Comparison of ENCODE assay signal across 8 cellular contexts in genomic region chr1:84505167-84506001, GRCh38. TPM values are rescaled to one million over a fixed set of nuclear protein-coding genes. Genes with fewer than 3 reads are reported as not detected.
DNase-seq lines count a peak whose midpoint lies in the region; ATAC-seq and TF ChIP-seq lines count a peak whose summit lies in the region.

No MANE protein-coding gene starts in this region.

- DNase-seq in activated T-cell treated with anti-CD3 and anti-CD28 coated beads, Interleukin-2, amount 50 U/mL, for 72 hours = no peak
- DNase-seq in activated T-cell treated with anti-CD3 and anti-CD28 coated beads for 4 hours = no peak
- DNase-seq in H7 = peak; percentile 86
- DNase-seq in Karpas-422 = peak; percentile 61
- peak; percentile 87 for DNase-seq in SK-N-SH
- DNase-seq in endodermal cell = no peak
- DNase-seq in mesothelial cell of epicardium (ENCODE audit: low spot score in 2 of 2, unreplicated experiment in 2 of 2) = no peak
- no peak for DNase-seq in upper lobe of left lung

- TF ChIP-seq EP300 in SK-N-SH (IDR thresholded peaks at IDR 0.05; ENCODE audit: borderline replicate concordance in 1 of 2, low read depth in 1 of 2, low read length in 1 of 2) (no peak), upper lobe of left lung (IDR thresholded peaks at IDR 0.05) (no peak)

- peak overlapping the region; percentile 94 for H3K4me3 ChIP-seq in H7 (ENCODE audit: insufficient read depth, low read depth, low read length)
- peak overlapping the region; percentile 86 for H3K4me3 ChIP-seq in Karpas-422 (ENCODE audit: low read length)
- peak overlapping the region; percentile 71 to 81 for H3K4me3 ChIP-seq in SK-N-SH (ENCODE audit: low read depth in 2 of 2, low read length in 1 of 2)
- peak overlapping the region; percentile 100 for H3K4me3 ChIP-seq in endodermal cell (ENCODE audit: low read length)
- peak overlapping the region; percentile 48 to 76 (median 58) for H3K4me3 ChIP-seq in upper lobe of left lung

- peaks cover 12 to 17% of the 10 kb centered on the region in 2 donors for H3K36me3 Mint-ChIP-seq in activated T-cell treated with anti-CD3 and anti-CD28 coated beads, Interleukin-2, amount 50 U/mL, for 72 hours (ENCODE audit: insufficient read depth in 2 of 2)
- peaks cover 23% of the 10 kb centered on the region for H3K36me3 Mint-ChIP-seq in endodermal cell (ENCODE audit: low read depth)
- peaks cover 17% of the 10 kb centered on the region for H3K36me3 Mint-ChIP-seq in mesothelial cell of epicardium

- no peaks in the 10 kb centered on the region for H3K27me3 Mint-ChIP-seq in activated T-cell treated with anti-CD3 and anti-CD28 coated beads, Interleukin-2, amount 50 U/mL, for 72 hours (ENCODE audit: low read depth)
- H3K27me3 Mint-ChIP-seq in endodermal cell (ENCODE audit: insufficient read depth) = peaks cover 2% of the 10 kb centered on the region
- H3K27me3 Mint-ChIP-seq in mesothelial cell of epicardium (ENCODE audit: low read depth) = no peaks in the 10 kb centered on the region

- peak overlapping the region; percentile 95 to 100 for H3K4me3 Mint-ChIP-seq in activated T-cell treated with anti-CD3 and anti-CD28 coated beads, Interleukin-2, amount 50 U/mL, for 72 hours
- peak overlapping the region; percentile 86 for H3K4me3 Mint-ChIP-seq in endodermal cell
- H3K4me3 Mint-ChIP-seq in mesothelial cell of epicardium = peak overlapping the region; percentile 96

- H3K9me2 ChIP-seq in Karpas-422 (replicated peaks; ENCODE audit: insufficient read depth, low read length) (no peaks in the 10 kb centered on the region), SK-N-SH (no peaks in the 10 kb centered on the region)

- CTCF ChIA-PET in SK-N-SH (lab: Yijun Ruan, JAX) = interaction anchor here (1.1 to 4.2 kb wide), 4 partner anchors 54 to 423 kb away, joined by 3 to 28 read pairs (median 3); no protein-coding TSS in a partner anchor

- no peak for TF ChIP-seq CTCF in SK-N-SH (IDR thresholded peaks at IDR 0.05)
- peak; percentile 16 for TF ChIP-seq CTCF in endodermal cell (conservative IDR thresholded peaks at IDR 0.05)
- no peak for TF ChIP-seq CTCF in mesothelial cell of epicardium (IDR thresholded peaks at IDR 0.05; ENCODE audit: unreplicated experiment)
- peak in 2 of 6 experiments; percentile 4 to 7 for TF ChIP-seq CTCF in upper lobe of left lung (IDR thresholded peaks at IDR 0.05)

- H3K79me2 ChIP-seq in Karpas-422 (ENCODE audit: low read length) (peaks cover 53% of the 10 kb centered on the region), SK-N-SH (ENCODE audit: insufficient read depth) (peaks cover 68% of the 10 kb centered on the region)

- peaks cover 3% of the 10 kb centered on the region for H3F3A ChIP-seq in SK-N-SH (replicated peaks; ENCODE audit: insufficient read depth)

- H3K27ac Mint-ChIP-seq in activated T-cell treated with anti-CD3 and anti-CD28 coated beads, Interleukin-2, amount 50 U/mL, for 72 hours = peak overlapping the region; percentile 100
- H3K27ac Mint-ChIP-seq in endodermal cell (peak overlapping the region; percentile 97), mesothelial cell of epicardium (peak overlapping the region; percentile 99)

- H3K4me2 ChIP-seq in Karpas-422 (ENCODE audit: low read depth, low read length, poor library complexity, severe bottlenecking) = peak overlapping the region; percentile 90
- H3K4me2 ChIP-seq in SK-N-SH = peak overlapping the region; percentile 86

- peak in 1 of 4 donors; percentile 14 for TF ChIP-seq POLR2A in upper lobe of left lung (IDR thresholded peaks at IDR 0.05)

- H3K27ac ChIP-seq in Karpas-422 (ENCODE audit: low read length) (peak overlapping the region; percentile 74), SK-N-SH (ENCODE audit: low read depth in 2 of 2, low read length in 1 of 2) (peak overlapping the region; percentile 94 to 99), endodermal cell (ENCODE audit: low read depth, low read length) (peak overlapping the region; percentile 92), upper lobe of left lung (peak overlapping the region; percentile 94 to 96 (median 95))

- POLR2A ChIA-PET in SK-N-SH (lab: Yijun Ruan, JAX) = interaction anchor here (0.7 to 1.9 kb wide), 10 partner anchors 25 to 341 kb away, joined by 3 to 12 read pairs (median 4); partner anchors contain the start of gene CTBS

- H3K9me3 Mint-ChIP-seq in activated T-cell treated with anti-CD3 and anti-CD28 coated beads, Interleukin-2, amount 50 U/mL, for 72 hours = no peaks in the 10 kb centered on the region
- H3K9me3 Mint-ChIP-seq in endodermal cell = peaks cover 12% of the 10 kb centered on the region
- peaks cover 16% of the 10 kb centered on the region for H3K9me3 Mint-ChIP-seq in mesothelial cell of epicardium

- H3K27me3 ChIP-seq in H7 (ENCODE audit: control insufficient read depth, insufficient read depth, low read length) = no peaks in the 10 kb centered on the region; the same call in 1 of the 2 replicates
- no peaks in the 10 kb centered on the region for H3K27me3 ChIP-seq in Karpas-422 (ENCODE audit: low read length)
- no peaks in the 10 kb centered on the region for H3K27me3 ChIP-seq in SK-N-SH (ENCODE audit: insufficient read depth)
- H3K27me3 ChIP-seq in endodermal cell (ENCODE audit: control insufficient read depth, insufficient read depth, low read length, poor library complexity, severe bottlenecking) = no peaks in the 10 kb centered on the region
- H3K27me3 ChIP-seq in upper lobe of left lung = no peaks in the 10 kb centered on the region

- H3K9ac ChIP-seq in Karpas-422 (ENCODE audit: low read length) (peak overlapping the region; percentile 73), SK-N-SH (peak overlapping the region; percentile 93), endodermal cell (ENCODE audit: extremely low read depth, low read length, poor library complexity, severe bottlenecking) (peak overlapping the region; percentile 80)

- H2AFZ ChIP-seq in Karpas-422 (ENCODE audit: low read length) (peak overlapping the region; percentile 32; the same call in 1 of the 2 replicates), SK-N-SH (ENCODE audit: low read depth) (no peak overlapping the region; the same call in 1 of the 2 replicates)

- H4K20me1 ChIP-seq in Karpas-422 (ENCODE audit: insufficient read depth, low read depth, low read length) (peaks cover 22% of the 10 kb centered on the region; the same call in 1 of the 2 replicates), SK-N-SH (ENCODE audit: insufficient read depth) (peaks cover 46% of the 10 kb centered on the region)

- H3K4me1 ChIP-seq in Karpas-422 (ENCODE audit: low read length) = peaks cover 47% of the 10 kb centered on the region
- H3K4me1 ChIP-seq in SK-N-SH (ENCODE audit: control insufficient read depth in 1 of 2, insufficient read depth in 2 of 2, low read depth in 1 of 2, low read length in 1 of 2) = peaks cover 8 to 21% of the 10 kb centered on the region in 2 experiments; a peak in 3 of 4 replicates
- H3K4me1 ChIP-seq in endodermal cell (ENCODE audit: control insufficient read depth, insufficient read depth, low read length) = no peaks in the 10 kb centered on the region
- H3K4me1 ChIP-seq in upper lobe of left lung = peaks cover 41 to 52% (median 42%) of the 10 kb centered on the region in 4 donors

- peak; percentile 45 to 49 for ATAC-seq in activated T-cell treated with anti-CD3 and anti-CD28 coated beads, Interleukin-2, amount 50 U/mL, for 72 hours (replicated peaks in 1 of 2)
- peak; percentile 70 to 88 for ATAC-seq in upper lobe of left lung (ENCODE audit: low FRiP score in 2 of 2)

- H3K4me1 Mint-ChIP-seq in activated T-cell treated with anti-CD3 and anti-CD28 coated beads, Interleukin-2, amount 50 U/mL, for 72 hours (ENCODE audit: low read depth) = peaks cover 39% of the 10 kb centered on the region
- peaks cover 18% of the 10 kb centered on the region for H3K4me1 Mint-ChIP-seq in endodermal cell
- peaks cover 33% of the 10 kb centered on the region for H3K4me1 Mint-ChIP-seq in mesothelial cell of epicardium

- TF ChIP-seq RAD21 in SK-N-SH (IDR thresholded peaks at IDR 0.05; ENCODE audit: low read length) = no peak

- 3% methylated on average over 27 of the region's 58 CpGs for WGBS in SK-N-SH (ENCODE audit: low lambda C conversion rate)
- 0 to 1% methylated on average over 3 to 58 of the region's 58 CpGs for WGBS in endodermal cell (ENCODE audit: insufficient coverage in 1 of 2, insufficient read length in 1 of 2), 2 experiments
- 0 to 1% methylated on average over 27 to 29 of the region's 58 CpGs for WGBS in upper lobe of left lung, 2 donors

- no peaks in the 10 kb centered on the region for H3K9me3 ChIP-seq in Karpas-422 (ENCODE audit: low read length)
- 0 out of 2 replicates have a peak, but pooled peaks cover 8% of the 10 kb centered on the region for H3K9me3 ChIP-seq in SK-N-SH
- peaks cover 16% of the 10 kb centered on the region for H3K9me3 ChIP-seq in endodermal cell (ENCODE audit: control insufficient read depth, low read length)
- peaks cover 0 to 5% (median 0%) of the 10 kb centered on the region in 4 donors for H3K9me3 ChIP-seq in upper lobe of left lung

- H3K36me3 ChIP-seq in H7 (replicated peaks; ENCODE audit: control insufficient read depth, insufficient read depth, low read length) = no peaks in the 10 kb centered on the region
- H3K36me3 ChIP-seq in Karpas-422 (ENCODE audit: insufficient read depth, low read length) = peaks cover 14% of the 10 kb centered on the region
- H3K36me3 ChIP-seq in SK-N-SH (replicated peaks in 1 of 2; ENCODE audit: control insufficient read depth in 1 of 2, insufficient read depth in 2 of 2, low read length in 1 of 2) = peaks cover 10 to 24% of the 10 kb centered on the region in 2 experiments
- H3K36me3 ChIP-seq in endodermal cell (ENCODE audit: control insufficient read depth, insufficient read depth, low read length) = peaks cover 23% of the 10 kb centered on the region
- peaks cover 0 to 9% (median 0%) of the 10 kb centered on the region in 4 donors for H3K36me3 ChIP-seq in upper lobe of left lung

RNA-seq across cellular contexts. Expression of gene SPATA1, which starts 0.8 kb away (rescaled TPM):
- 1 to 10 TPM; 2.3 to 2.9 TPM for total RNA-seq in activated T-cell treated with anti-CD3 and anti-CD28 coated beads, Interleukin-2, amount 50 U/mL, for 72 hours
- 1.8 and 3.2 TPM in 2 replicates for total RNA-seq in H7 (2014; rRNA removed; shearing (Covaris generic))
- 3.6 TPM in 1 of 2 replicates, not detected in the other for total RNA-seq in Karpas-422 (2014; rRNA removed; shearing (Covaris generic); ENCODE audit: low replicate concordance)
- 1.2 and 1.6 TPM in 2 replicates for polyA plus RNA-seq in SK-N-SH (2012; rRNA removed)
- polyA plus RNA-seq in SK-N-SH (2012; cell fraction: cytosol; rRNA removed) = 0.72 and 0.73 TPM in 2 replicates
- 2.6 TPM in 2 replicates for polyA plus RNA-seq in SK-N-SH (2012; cell fraction: nucleus; rRNA removed)
- total RNA-seq in endodermal cell (1 to 10 TPM in 1 of 2 donors, under 1 TPM in 1; 0.55 to 1.6 TPM), mesothelial cell of epicardium (0.82 to 1.3 TPM (median 1.2 TPM) in 3 replicates), upper lobe of left lung (10 to 100 TPM in 1 of 6 donors, 1 to 10 TPM in 4, not detected in 1; 1.4 to 19.9 (median 1.7) TPM)
- 3.0 TPM for polyA plus RNA-seq in endodermal cell (2013, experiment 1 of 2)
- polyA plus RNA-seq in endodermal cell (2013, experiment 2 of 2) = 3.0 TPM

RNA-seq across cellular contexts. Expression of gene GNG5, which starts 1.0 kb away (rescaled TPM):
- total RNA-seq in activated T-cell treated with anti-CD3 and anti-CD28 coated beads, Interleukin-2, amount 50 U/mL, for 72 hours = 100 to 1,000 TPM in 1 of 2 donors, 10 to 100 TPM in 1; 88.5 to 101 TPM
- total RNA-seq in H7 (2014; rRNA removed; shearing (Covaris generic)) = 68.5 and 71.2 TPM in 2 replicates
- 16.1 and 79.1 TPM in 2 replicates for total RNA-seq in Karpas-422 (2014; rRNA removed; shearing (Covaris generic); ENCODE audit: low replicate concordance)
- 67.0 and 104 TPM in 2 replicates for polyA plus RNA-seq in SK-N-SH (2012; rRNA removed)
- polyA plus RNA-seq in SK-N-SH (2012; cell fraction: cytosol; rRNA removed) = 120 and 122 TPM in 2 replicates
- polyA plus RNA-seq in SK-N-SH (2012; cell fraction: nucleus; rRNA removed) = 30.2 and 33.5 TPM in 2 replicates
- total RNA-seq in endodermal cell (100 to 1,000 TPM; 124 to 144 TPM), mesothelial cell of epicardium (93.7 to 95.5 TPM (median 95.0 TPM) in 3 replicates), upper lobe of left lung (100 to 1,000 TPM in 3 of 6 donors, 10 to 100 TPM in 3; 54.5 to 151 (median 102) TPM)
- 333 TPM for polyA plus RNA-seq in endodermal cell (2013, experiment 1 of 2)
- polyA plus RNA-seq in endodermal cell (2013, experiment 2 of 2) = 337 TPM

RNA-seq across cellular contexts. Expression of gene RPF1, which starts 26.3 kb away (rescaled TPM):
- total RNA-seq in activated T-cell treated with anti-CD3 and anti-CD28 coated beads, Interleukin-2, amount 50 U/mL, for 72 hours = 10 to 100 TPM; 56.7 to 68.2 TPM
- 82.5 and 93.8 TPM in 2 replicates for total RNA-seq in H7 (2014; rRNA removed; shearing (Covaris generic))
- 60.9 and 70.8 TPM in 2 replicates for total RNA-seq in Karpas-422 (2014; rRNA removed; shearing (Covaris generic); ENCODE audit: low replicate concordance)
- polyA plus RNA-seq in SK-N-SH (2012; rRNA removed) = 22.6 and 27.1 TPM in 2 replicates
- polyA plus RNA-seq in SK-N-SH (2012; cell fraction: cytosol; rRNA removed) = 34.6 and 45.8 TPM in 2 replicates
- 8.4 and 17.0 TPM in 2 replicates for polyA plus RNA-seq in SK-N-SH (2012; cell fraction: nucleus; rRNA removed)
- 10 to 100 TPM; 31.6 to 34.0 TPM for total RNA-seq in endodermal cell
- 54.9 TPM for polyA plus RNA-seq in endodermal cell (2013, experiment 1 of 2)
- 58.0 TPM for polyA plus RNA-seq in endodermal cell (2013, experiment 2 of 2)
- total RNA-seq in mesothelial cell of epicardium = 23.2 to 28.2 TPM (median 26.1 TPM) in 3 replicates
- total RNA-seq in upper lobe of left lung = 10 to 100 TPM; 12.2 to 46.4 (median 25.4) TPM

Comparison
In these comparisons a context has a peak if more than half of its experiments do, and no peak if none do; other contexts are left out.
1. DNase-seq: peak in H7 (single experiment), Karpas-422 (single experiment) and SK-N-SH (single experiment); none in activated T-cell treated with anti-CD3 and anti-CD28 coated beads, Interleukin-2, amount 50 U/mL, for 72 hours (0 of 2), activated T-cell treated with anti-CD3 and anti-CD28 coated beads for 4 hours (single experiment), endodermal cell (single experiment), mesothelial cell of epicardium (0 of 2) and upper lobe of left lung (0 of 2).
2. Peak in every context shown above with its lines, with median percentiles within 50 percentile points of each other: H3K27ac Mint-ChIP-seq, H3K4me3 Mint-ChIP-seq, H3K4me3 ChIP-seq, H3K27ac ChIP-seq and H3K9ac ChIP-seq.